8 cellular contexts compared by ENCODE assay signal in the genomic region with DNA sequence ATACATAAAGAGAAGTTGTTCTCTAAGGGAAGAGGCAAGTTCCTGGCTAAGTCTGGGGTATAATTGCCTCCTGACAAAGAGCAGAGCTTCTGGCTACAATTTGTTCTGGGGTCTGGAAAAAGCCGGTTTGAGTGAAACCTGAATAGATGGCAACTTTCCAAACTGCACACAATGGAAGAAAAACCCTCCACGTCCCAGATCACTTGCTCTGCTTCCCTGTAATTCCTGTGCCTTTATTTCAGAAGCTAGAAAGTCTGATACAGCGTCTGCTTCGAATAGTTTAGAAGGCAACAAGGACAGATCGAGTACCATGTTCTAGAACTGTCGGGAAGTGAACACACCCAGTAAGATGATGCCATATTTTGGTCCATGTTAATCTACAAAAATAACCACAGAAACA. TPM values are rescaled to one million over a fixed set of nuclear protein-coding genes. Genes with fewer than 3 reads are reported as not detected.
A peak's percentile ranks its signal among the peaks of the same experiment; 100 is the strongest.
DNase-seq lines count a peak whose midpoint lies in the region; ATAC-seq and TF ChIP-seq lines count a peak whose summit lies in the region.

No MANE protein-coding gene starts in this region.

- H3K36me3 Mint-ChIP-seq in activated CD4-positive, alpha-beta memory T cell treated with anti-CD3 and anti-CD28 coated beads, Interleukin-2, amount 10 ng/mL, durations not matched to agents 7 days and 5 days (ENCODE audit: low read depth) = peaks cover 64% of the 10 kb centered on the region

- peak overlapping the region; percentile 82 for H3K4me2 ChIP-seq in hepatocyte

- H3K79me2 ChIP-seq in hepatocyte = peaks cover 38% of the 10 kb centered on the region

- H3K9me3 Mint-ChIP-seq in activated CD4-positive, alpha-beta memory T cell treated with anti-CD3 and anti-CD28 coated beads, Interleukin-2, amount 10 ng/mL, durations not matched to agents 7 days and 5 days = no peaks in the 10 kb centered on the region

- H2AFZ ChIP-seq in hepatocyte = no peak overlapping the region

- H3K9me2 ChIP-seq in hepatocyte (replicated peaks; ENCODE audit: insufficient read depth) = no peaks in the 10 kb centered on the region

- H3K27ac ChIP-seq in hepatocyte (peak overlapping the region; percentile 100), substantia nigra (ENCODE audit: low read depth, low read length, poor library complexity, severe bottlenecking) (peak overlapping the region; percentile 93)

- no peaks in the 10 kb centered on the region for H3K36me3 ChIP-seq in hepatocyte (replicated peaks; ENCODE audit: insufficient read depth, low read depth)

- H3K4me1 Mint-ChIP-seq in activated CD4-positive, alpha-beta memory T cell treated with anti-CD3 and anti-CD28 coated beads, Interleukin-2, amount 10 ng/mL, durations not matched to agents 7 days and 5 days = peaks cover 58% of the 10 kb centered on the region

- DNase-seq in NCI-H2171 treated with DMSO at 0.1 percent for 48 hours (lab: John Stamatoyannopoulos, UW) (peak; percentile 23), NCI-H2171 (lab: John Stamatoyannopoulos, UW) (no peak), hepatocyte (ENCODE audit: low spot score) (peak; percentile 68), substantia nigra (lab: John Stamatoyannopoulos, UW) (peak in 4 of 49 donors; percentile 10 to 39 (median 14)), SIG-M5 treated with dmso at 0.1 percent for 504 hours (lab: John Stamatoyannopoulos, UW; ENCODE audit: unreplicated experiment) (no peak)
- no peak for DNase-seq in activated CD4-positive, alpha-beta memory T cell treated with anti-CD3 and anti-CD28 coated beads, Interleukin-2, amount 10 ng/mL, durations not matched to agents 7 days and 5 days

- no peak overlapping the region for H3K4me3 ChIP-seq in hepatocyte

- H3K27me3 ChIP-seq in hepatocyte = no peaks in the 10 kb centered on the region

- 45% methylated on average over 6 of the region's 6 CpGs for WGBS in hepatocyte (ENCODE audit: low lambda C conversion rate, missing lambda C conversion rate)

- H3K27me3 Mint-ChIP-seq in activated CD4-positive, alpha-beta memory T cell treated with anti-CD3 and anti-CD28 coated beads, Interleukin-2, amount 10 ng/mL, durations not matched to agents 7 days and 5 days = no peaks in the 10 kb centered on the region

- ATAC-seq in HG02884 (IDR thresholded peaks at IDR 0.05; ENCODE audit: unreplicated experiment) (no peak), HG03457 (IDR thresholded peaks at IDR 0.05; ENCODE audit: unreplicated experiment) (no peak)

- H3K4me1 ChIP-seq in hepatocyte (ENCODE audit: insufficient read depth) = peaks cover 67% of the 10 kb centered on the region

- CTCF ChIA-PET in activated CD4-positive, alpha-beta memory T cell treated with anti-CD3 and anti-CD28 coated beads, Interleukin-2, amount 10 ng/mL, durations not matched to agents 7 days and 5 days (lab: Charles Lee) = interaction anchor here (1.3 to 5.0 kb wide), 9 partner anchors 9 to 60 kb away, joined by 6 to 59 read pairs (median 29); a partner anchor contains a TSS

- POLR2A ChIA-PET in activated CD4-positive, alpha-beta memory T cell treated with anti-CD3 and anti-CD28 coated beads, Interleukin-2, amount 10 ng/mL, durations not matched to agents 7 days and 5 days (lab: Charles Lee) = interaction anchor here (3.0 to 27.5 kb wide), 9 partner anchors 8 to 62 kb away, joined by 14 to 1001 read pairs (median 24); a partner anchor contains a TSS

- H3K27ac Mint-ChIP-seq in activated CD4-positive, alpha-beta memory T cell treated with anti-CD3 and anti-CD28 coated beads, Interleukin-2, amount 10 ng/mL, durations not matched to agents 7 days and 5 days = peak overlapping the region; percentile 98

- TF ChIP-seq CTCF in hepatocyte (IDR thresholded peaks at IDR 0.05; ENCODE audit: poor library complexity) = no peak

- peak overlapping the region; percentile 95 for H3K4me3 Mint-ChIP-seq in activated CD4-positive, alpha-beta memory T cell treated with anti-CD3 and anti-CD28 coated beads, Interleukin-2, amount 10 ng/mL, durations not matched to agents 7 days and 5 days

- H3K9me3 ChIP-seq in hepatocyte (ENCODE audit: low read depth) = no peaks in the 10 kb centered on the region

- peaks cover 28% of the 10 kb centered on the region for H4K20me1 ChIP-seq in hepatocyte (ENCODE audit: insufficient read depth, poor library complexity, severe bottlenecking)

RNA-seq across cellular contexts. Expression of a gene that starts 1.6 kb away (rescaled TPM):
- total RNA-seq in activated CD4-positive, alpha-beta memory T cell treated with anti-CD3 and anti-CD28 coated beads, Interleukin-2, amount 10 ng/mL, durations not matched to agents 7 days and 5 days = 100 to 1,000 TPM; 131 TPM
- total RNA-seq in hepatocyte = 50.9 and 52.1 TPM in 2 replicates
- 20.2 and 24.8 TPM in 2 replicates for polyA plus RNA-seq in hepatocyte

RNA-seq across cellular contexts. Expression of a gene that starts 7.6 kb away (rescaled TPM):
- 10 to 100 TPM; 33.2 to 35.3 TPM for total RNA-seq in activated CD4-positive, alpha-beta memory T cell treated with anti-CD3 and anti-CD28 coated beads, Interleukin-2, amount 10 ng/mL, durations not matched to agents 7 days and 5 days
- 112 and 116 TPM in 2 replicates for total RNA-seq in hepatocyte
- polyA plus RNA-seq in hepatocyte = 95.5 and 110 TPM in 2 replicates

RNA-seq across cellular contexts. Expression of a gene that starts 34.5 kb away (rescaled TPM):
- total RNA-seq in activated CD4-positive, alpha-beta memory T cell treated with anti-CD3 and anti-CD28 coated beads, Interleukin-2, amount 10 ng/mL, durations not matched to agents 7 days and 5 days = 100 to 1,000 TPM; 123 to 124 TPM
- total RNA-seq in hepatocyte = 6.2 and 8.0 TPM in 2 replicates
- polyA plus RNA-seq in hepatocyte = 8.4 and 10.7 TPM in 2 replicates

RNA-seq across cellular contexts. Expression of a gene that starts 36.1 kb away (rescaled TPM):
- 10 to 100 TPM; 20.7 to 21.8 TPM for total RNA-seq in activated CD4-positive, alpha-beta memory T cell treated with anti-CD3 and anti-CD28 coated beads, Interleukin-2, amount 10 ng/mL, durations not matched to agents 7 days and 5 days
- 2.5 and 4.0 TPM in 2 replicates for total RNA-seq in hepatocyte
- polyA plus RNA-seq in hepatocyte = 2.7 and 4.2 TPM in 2 replicates

RNA-seq across cellular contexts. Expression of a gene that starts 41.1 kb away (rescaled TPM):
- 100 to 1,000 TPM; 118 to 119 TPM for total RNA-seq in activated CD4-positive, alpha-beta memory T cell treated with anti-CD3 and anti-CD28 coated beads, Interleukin-2, amount 10 ng/mL, durations not matched to agents 7 days and 5 days
- total RNA-seq in hepatocyte = 52.5 and 59.1 TPM in 2 replicates
- 45.7 and 47.4 TPM in 2 replicates for polyA plus RNA-seq in hepatocyte

Comparison
In these comparisons a context has a peak if more than half of its experiments do, and no peak if none do; other contexts are left out.
1. DNase-seq: peak in NCI-H2171 treated with DMSO at 0.1 percent for 48 hours (single experiment) and hepatocyte (single experiment); none in NCI-H2171 (single experiment), activated CD4-positive, alpha-beta memory T cell treated with anti-CD3 and anti-CD28 coated beads, Interleukin-2, amount 10 ng/mL, durations not matched to agents 7 days and 5 days (single experiment) and SIG-M5 treated with dmso at 0.1 percent for 504 hours (single experiment).
2. RNA of a gene that starts 34.5 kb away (total RNA-seq): 123 to 124 TPM in activated CD4-positive, alpha-beta memory T cell treated with anti-CD3 and anti-CD28 coated beads, Interleukin-2, amount 10 ng/mL, durations not matched to agents 7 days and 5 days; 6.2 to 8.0 TPM in hepatocyte; every median in the first group is over 10 times any median in the second.